15 cellular contexts compared by ENCODE assay signal in genomic region chr12:125519026-125519651, GRCh38.
DNase-seq lines count a peak whose midpoint lies in the region; ATAC-seq, FAIRE-seq and TF ChIP-seq lines count a peak whose summit lies in the region.
"Had no signal": no experiment of that assay in that cellular context is flagged by ENCODE, and none has a peak within 500 bp of the region (broad histone marks: within the 10 kb centered on the region; RNA-seq: fewer than 3 reads in every experiment).

No MANE protein-coding gene starts in this region.

- BruUV-seq in HepG2 (replicated peaks; lab: Mats Ljungman, UMichigan), result no TSS peak

- H4K20me1 ChIP-seq in HepG2 (ENCODE audit: insufficient read depth, low read length) (no peaks in the 10 kb centered on the region), hepatocyte (ENCODE audit: insufficient read depth, poor library complexity, severe bottlenecking) (no peaks in the 10 kb centered on the region)

- intact Hi-C loops in HepG2 (cut with micrococcal nuclease; ENCODE audit: unreplicated experiment), result no loop called here
- intact Hi-C loops in right lobe of liver (cut with DNase I), result no loop called here
- intact Hi-C loops in pancreas (cut with DNase I), result no loop called here
- intact Hi-C loops in ovary (cut with DNase I), result no loop called here

- H3K36me3 ChIP-seq in HepG2 (replicated peaks in 1 of 2; ENCODE audit: control insufficient read depth in 1 of 2, insufficient read depth in 2 of 2, low read length in 2 of 2) (no peaks in the 10 kb centered on the region), right lobe of liver (no peaks in the 10 kb centered on the region), hepatocyte (replicated peaks; ENCODE audit: insufficient read depth, low read depth) (no peaks in the 10 kb centered on the region), pancreas (no peaks in the 10 kb centered on the region), ovary (no peaks in the 10 kb centered on the region)
- H3K36me3 ChIP-seq: HAP-1 had no signal

- H2AFZ ChIP-seq in HepG2 (ENCODE audit: low read length) (no peak overlapping the region), hepatocyte (no peak overlapping the region)

- H3K9me3 ChIP-seq in HepG2 (ENCODE audit: low read length) (no peaks in the 10 kb centered on the region), right lobe of liver (no peaks in the 10 kb centered on the region), hepatocyte (ENCODE audit: low read depth) (no peaks in the 10 kb centered on the region), pancreas (no peaks in the 10 kb centered on the region), ovary (no peaks in the 10 kb centered on the region)
- H3K9me3 ChIP-seq: HAP-1 had no signal

- no peak for FAIRE-seq in HepG2 (lab: Jason Lieb, UNC)
- no peak for FAIRE-seq in pancreas (lab: Jason Lieb, UNC)
- FAIRE-seq: H1 had no signal

- H3K36me3 Mint-ChIP-seq in activated CD8-positive, alpha-beta T cell treated with anti-CD3 and anti-CD28 coated beads, Interleukin-2, amount 10 ng/mL, durations not matched to agents 7 days and 5 days (ENCODE audit: low read depth), result no peaks in the 10 kb centered on the region

- TF ChIP-seq POLR2A in HepG2 (IDR thresholded peaks at IDR 0.05; ENCODE audit: insufficient read depth in 1 of 2, low read depth in 2 of 2, low read length in 2 of 2), result no peak
- no peak for TF ChIP-seq POLR2A in right lobe of liver (IDR thresholded peaks at IDR 0.05)
- TF ChIP-seq POLR2A in ovary (IDR thresholded peaks at IDR 0.05), result no peak

- no peak; the same call in none of the 3 replicates for ATAC-seq in HepG2
- ATAC-seq in right lobe of liver, result no peak
- ATAC-seq in pancreas, result peak in 3 of 4 donors; percentile 20 to 68 (median 61)
- ATAC-seq in activated CD8-positive, alpha-beta T cell treated with anti-CD3 and anti-CD28 coated beads, Interleukin-2, amount 10 ng/mL, durations not matched to agents 7 days and 5 days, result no peak

- H3K27ac ChIP-seq in HepG2 (ENCODE audit: extremely low read length, insufficient read depth, low read length), result no peak overlapping the region
- H3K27ac ChIP-seq in right lobe of liver, result no peak overlapping the region
- no peak overlapping the region for H3K27ac ChIP-seq in hepatocyte
- no peak overlapping the region for H3K27ac ChIP-seq in pancreas
- H3K27ac ChIP-seq in ovary, result no peak overlapping the region

- H3K9me3 Mint-ChIP-seq in activated CD8-positive, alpha-beta T cell treated with anti-CD3 and anti-CD28 coated beads, Interleukin-2, amount 10 ng/mL, durations not matched to agents 7 days and 5 days (ENCODE audit: insufficient read depth), result no peaks in the 10 kb centered on the region

- no peak overlapping the region for H3K4me3 Mint-ChIP-seq in activated CD8-positive, alpha-beta T cell treated with anti-CD3 and anti-CD28 coated beads, Interleukin-2, amount 10 ng/mL, durations not matched to agents 7 days and 5 days
- H3K4me3 Mint-ChIP-seq: B cell; CD4-positive, alpha-beta T cell had no signal

- H3K9ac ChIP-seq in HepG2 (ENCODE audit: insufficient read depth, low read depth, low read length), result no peak overlapping the region

- DNase-seq in HepG2 (ENCODE audit: low spot score) (no peak), right lobe of liver (no peak), hepatocyte (ENCODE audit: low spot score) (peak; percentile 13), pancreas (peak in 2 of 6 donors; percentile 13 to 21), HUDEP-2 (lab: John Stamatoyannopoulos, UW; ENCODE audit: unreplicated experiment in 76 of 76) (no peak), NCI-H146 (lab: John Stamatoyannopoulos, UW) (no peak), ovary (no peak)
- no peak for DNase-seq in activated CD8-positive, alpha-beta T cell treated with anti-CD3 and anti-CD28 coated beads, Interleukin-2, amount 10 ng/mL, durations not matched to agents 7 days and 5 days
- DNase-seq: C1 segment of cervical spinal cord; Calu3; CD4-positive, alpha-beta T cell; DMS 273 treated with DMSO at 0.1 percent for 48 hours had no signal

- H3K4me3 ChIP-seq in HepG2 (replicated peaks in 1 of 3; ENCODE audit: insufficient read depth in 1 of 3, low read depth in 2 of 3, low read length in 3 of 3) (no peak overlapping the region), right lobe of liver (no peak overlapping the region), hepatocyte (no peak overlapping the region), pancreas (no peak overlapping the region), ovary (no peak overlapping the region)
- H3K4me3 ChIP-seq: HAP-1 had no signal

- POLR2A ChIA-PET in HepG2 (lab: Yijun Ruan, JAX), result no interaction called here
- POLR2A ChIA-PET in activated CD8-positive, alpha-beta T cell treated with anti-CD3 and anti-CD28 coated beads, Interleukin-2, amount 10 ng/mL, durations not matched to agents 7 days and 5 days (lab: Charles Lee), result no interaction called here

- 0 out of 5 replicates have a peak, but pooled peaks cover 0 to 5% of the 10 kb centered on the region in 2 experiments for H3K27me3 ChIP-seq in HepG2 (ENCODE audit: control insufficient read depth in 1 of 2, insufficient read depth in 2 of 2, low read length in 2 of 2)
- H3K27me3 ChIP-seq in right lobe of liver, result no peaks in the 10 kb centered on the region
- no peaks in the 10 kb centered on the region for H3K27me3 ChIP-seq in hepatocyte
- no peaks in the 10 kb centered on the region for H3K27me3 ChIP-seq in pancreas
- no peaks in the 10 kb centered on the region for H3K27me3 ChIP-seq in ovary

- H3K27me3 Mint-ChIP-seq in activated CD8-positive, alpha-beta T cell treated with anti-CD3 and anti-CD28 coated beads, Interleukin-2, amount 10 ng/mL, durations not matched to agents 7 days and 5 days (ENCODE audit: low read depth), result no peaks in the 10 kb centered on the region
- H3K27me3 Mint-ChIP-seq: B cell; CD4-positive, alpha-beta T cell had no signal

- TF ChIP-seq CTCF in HepG2 (CRISPR knock-in tag; IDR thresholded peaks at IDR 0.05) (no peak), right lobe of liver (IDR thresholded peaks at IDR 0.05) (no peak), hepatocyte (IDR thresholded peaks at IDR 0.05; ENCODE audit: poor library complexity) (no peak), pancreas (IDR thresholded peaks at IDR 0.05) (no peak), ovary (IDR thresholded peaks at IDR 0.05) (no peak)

- no peaks in the 10 kb centered on the region for H3K79me2 ChIP-seq in HepG2 (ENCODE audit: insufficient read depth, low read length)
- no peaks in the 10 kb centered on the region for H3K79me2 ChIP-seq in hepatocyte

- no peak for TF ChIP-seq RAD21 in HepG2 (CRISPR knock-in tag; IDR thresholded peaks at IDR 0.05)

- no peaks in the 10 kb centered on the region for H3K9me2 ChIP-seq in hepatocyte (replicated peaks; ENCODE audit: insufficient read depth)

- no peak overlapping the region for H3K27ac Mint-ChIP-seq in activated CD8-positive, alpha-beta T cell treated with anti-CD3 and anti-CD28 coated beads, Interleukin-2, amount 10 ng/mL, durations not matched to agents 7 days and 5 days
- H3K27ac Mint-ChIP-seq: B cell; CD4-positive, alpha-beta T cell had no signal

- TF ChIP-seq EP300 in HepG2 (IDR thresholded peaks at IDR 0.05; ENCODE audit: low read depth in 2 of 2, low read length in 2 of 2) (no peak), HepG2 (CRISPR knock-in tag; IDR thresholded peaks at IDR 0.05; ENCODE audit: borderline replicate concordance) (no peak), ovary (IDR thresholded peaks at IDR 0.05) (no peak)

- WGBS in HepG2 (ENCODE audit: low lambda C conversion rate), result 8% methylated on average over 14 of the region's 15 CpGs
- WGBS in right lobe of liver (ENCODE audit: insufficient coverage, low coverage, low lambda C conversion rate, missing lambda C conversion rate), result 44% methylated on average over 5 of the region's 15 CpGs
- 78% methylated on average over 15 of the region's 15 CpGs for WGBS in hepatocyte (ENCODE audit: low lambda C conversion rate, missing lambda C conversion rate)
- 26 to 29% methylated on average over 15 of the region's 15 CpGs for WGBS in pancreas, 2 donors
- WGBS in ovary, 3 donors, result 79 to 83% (median 79%) methylated on average over 15 of the region's 15 CpGs

- H3K4me1 Mint-ChIP-seq in activated CD8-positive, alpha-beta T cell treated with anti-CD3 and anti-CD28 coated beads, Interleukin-2, amount 10 ng/mL, durations not matched to agents 7 days and 5 days (ENCODE audit: low read depth), result no peaks in the 10 kb centered on the region
- H3K4me1 Mint-ChIP-seq: B cell had no signal

- in situ Hi-C loops in HepG2 (cut with HindIII; ENCODE audit: extremely low pct_ligation_motif_present, low pct_unique_long_range_greater_than_20kb), result no loop called here

- 0 out of 2 replicates have a peak, but pooled peaks cover 7% of the 10 kb centered on the region for H3K4me1 ChIP-seq in HepG2 (ENCODE audit: insufficient read depth, low read length)
- H3K4me1 ChIP-seq in right lobe of liver, result no peaks in the 10 kb centered on the region
- no peaks in the 10 kb centered on the region for H3K4me1 ChIP-seq in hepatocyte (ENCODE audit: insufficient read depth)
- H3K4me1 ChIP-seq in pancreas, result peaks cover 0 to 6% (median 0%) of the 10 kb centered on the region in 3 donors
- H3K4me1 ChIP-seq in ovary (ENCODE audit: insufficient read depth), result no peaks in the 10 kb centered on the region
- H3K4me1 ChIP-seq: HAP-1 had no signal

- CTCF ChIA-PET in HepG2 (lab: Yijun Ruan, JAX; ENCODE audit: low intra/inter-chr PET ratio, low total read pairs), result no interaction called here
- CTCF ChIA-PET in activated CD8-positive, alpha-beta T cell treated with anti-CD3 and anti-CD28 coated beads, Interleukin-2, amount 10 ng/mL, durations not matched to agents 7 days and 5 days (lab: Charles Lee), result no interaction called here

- H3K4me2 ChIP-seq in HepG2 (ENCODE audit: low read depth, low read length) (no peak overlapping the region), hepatocyte (no peak overlapping the region)

TF ChIP-seq in HepG2, 621 proteins besides CTCF, POLR2A, EP300 and RAD21:
- TF ChIP-seq PRMT3 (CRISPR knock-in tag; IDR thresholded peaks at IDR 0.05; ENCODE audit: borderline replicate concordance, low read depth), result no peak
- no peak for TF ChIP-seq CCAR2 (optimal IDR thresholded peaks at IDR 0.05; ENCODE audit: low read depth, low read length)
- TF ChIP-seq CBFB (CRISPR knock-in tag; IDR thresholded peaks at IDR 0.05), result no peak
- peak; percentile 36 to 60; a peak in 2 of 4 replicates for TF ChIP-seq MAFK (conservative IDR thresholded peaks at IDR 0.05 in 1 of 2, IDR thresholded peaks at IDR 0.05 in 1 of 2; ENCODE audit: low read length in 2 of 2)
TF ChIP-seq in HepG2: peak in this region for 1.

Comparison
In these comparisons a context has a peak if more than half of its experiments do, and no peak if none do; other contexts are left out.
1. ATAC-seq: peak in pancreas (3 of 4); none in HepG2 (single experiment), right lobe of liver (0 of 4) and activated CD8-positive, alpha-beta T cell treated with anti-CD3 and anti-CD28 coated beads, Interleukin-2, amount 10 ng/mL, durations not matched to agents 7 days and 5 days (single experiment).